11 cellular contexts compared by ENCODE assay signal in genomic region chr1:244065960-244066388, GRCh38. TPM values are rescaled to one million over a fixed set of nuclear protein-coding genes. Genes with fewer than 3 reads are reported as not detected.
DNase-seq lines count a peak whose midpoint lies in the region; ATAC-seq lines count a peak whose summit lies in the region.
"Had no signal": no experiment of that assay in that cellular context is flagged by ENCODE, and none has a peak within 500 bp of the region (broad histone marks: within the 10 kb centered on the region; RNA-seq: fewer than 3 reads in every experiment).

No MANE protein-coding gene starts in this region.

- ATAC-seq in HG02970 (IDR thresholded peaks at IDR 0.05; ENCODE audit: low FRiP score, unreplicated experiment) (no peak), GM19455 (IDR thresholded peaks at IDR 0.05; ENCODE audit: unreplicated experiment) (no peak)

- DNase-seq in ELR (ENCODE audit: low read depth) (peak; percentile 66), NOMO-1 treated with DMSO at 0.1 percent for 48 hours (lab: John Stamatoyannopoulos, UW; ENCODE audit: unreplicated experiment) (peak; percentile 77), caudate nucleus (lab: John Stamatoyannopoulos, UW) (peak in 2 of 61 donors; percentile 11 to 32), myocyte (ENCODE audit: low read depth) (peak; percentile 27), NCI-H2107 treated with DMSO at 0.1 percent for 48 hours (lab: John Stamatoyannopoulos, UW; ENCODE audit: unreplicated experiment) (no peak), HUDEP-2 (lab: John Stamatoyannopoulos, UW; ENCODE audit: unreplicated experiment in 76 of 76) (no peak)
- DNase-seq: activated CD8-positive, alpha-beta memory T cell treated with anti-CD3 and anti-CD28 coated beads, Interleukin-2, amount 50 U/mL, for 48 hours; stimulated activated CD4-positive, alpha-beta T cell treated with anti-CD3 and anti-CD28 coated beads, Interleukin-15, amount 100 ng/mL, for 24 hours; T-helper 9 cell had no signal

- H3K27ac ChIP-seq in caudate nucleus (ENCODE audit: low read depth, low read length): peak overlapping the region; percentile 73

RNA-seq across cellular contexts. Expression of gene ZBTB18, which starts 14.9 kb away (rescaled TPM):
- 106 and 135 TPM in 2 replicates for total RNA-seq in myocyte
- polyA plus RNA-seq in myocyte (2012): 19.6 TPM

Comparison
In these comparisons a context has a peak if more than half of its experiments do, and no peak if none do; other contexts are left out.
1. DNase-seq: peak in ELR (single experiment), NOMO-1 treated with DMSO at 0.1 percent for 48 hours (single experiment) and myocyte (single experiment); none in NCI-H2107 treated with DMSO at 0.1 percent for 48 hours (single experiment) and HUDEP-2 (0 of 76).